ENCODE assay signal across 17 cellular contexts in genomic region chr11:41982975-41983374, GRCh38.
DNase-seq lines count a peak whose midpoint lies in the region; ATAC-seq and TF ChIP-seq lines count a peak whose summit lies in the region.
"Had no signal": no experiment of that assay in that cellular context is flagged by ENCODE, and none has a peak within 500 bp of the region (broad histone marks: within the 10 kb centered on the region; RNA-seq: fewer than 3 reads in every experiment).

No MANE protein-coding gene starts in this region.

- POLR2A ChIA-PET in PC-3 (lab: Charles Lee; ENCODE audit: unreplicated experiment) = no interaction called here
- POLR2A ChIA-PET in naive thymus-derived CD8-positive, alpha-beta T cell (lab: Charles Lee) = no interaction called here

- H3K4me3 ChIP-seq in GM23338 = no peak overlapping the region
- no peak overlapping the region for H3K4me3 ChIP-seq in PC-3 (ENCODE audit: low read length)
- H3K4me3 ChIP-seq in astrocyte of the spinal cord (ENCODE audit: low read depth, low read length) = no peak overlapping the region
- H3K4me3 ChIP-seq: BLaER1 had no signal

- no TSS peak for BruUV-seq in PC-3 (replicated peaks; lab: Mats Ljungman, UMichigan)

- H3K9ac ChIP-seq in PC-3 (ENCODE audit: low read length) = no peak overlapping the region
- H3K9ac ChIP-seq: BLaER1 had no signal

- intact Hi-C loops in PC-3 (cut with micrococcal nuclease) = no loop called here

- ATAC-seq in GM23338 (no peak), PC-3 (no peak)
- no peak for ATAC-seq in naive thymus-derived CD8-positive, alpha-beta T cell
- ATAC-seq: HCT116 had no signal

- peaks cover 6% of the 10 kb centered on the region; the same call in 1 of the 2 replicates for H3K9me2 ChIP-seq in GM23338 (ENCODE audit: insufficient read depth)
- no peaks in the 10 kb centered on the region for H3K9me2 ChIP-seq in PC-3 (replicated peaks; ENCODE audit: low read length)

- H3F3A ChIP-seq in GM23338 (replicated peaks; ENCODE audit: low read depth) (no peaks in the 10 kb centered on the region), PC-3 (ENCODE audit: low read length, unreplicated experiment) (no peaks in the 10 kb centered on the region)

- DNase-seq in GM23338 (ENCODE audit: low spot score) (no peak), PC-3 (no peak), astrocyte of the spinal cord (ENCODE audit: low read depth, low spot score) (peak; percentile 10), HUDEP-2 (lab: John Stamatoyannopoulos, UW; ENCODE audit: unreplicated experiment in 76 of 76) (no peak), iPS-NIHi7 (ENCODE audit: extremely low spot score) (no peak), NCI-H748 treated with DMSO at 0.1 percent for 48 hours (lab: John Stamatoyannopoulos, UW) (no peak)
- no peak for DNase-seq in naive thymus-derived CD8-positive, alpha-beta T cell
- DNase-seq: 8988T; CD4-positive, alpha-beta memory T cell; DMS153; DMS79; GDM1; H7; HFFc6 had no signal

- H2AFZ ChIP-seq in GM23338 (peak overlapping the region; percentile 66; the same call in 1 of the 2 replicates), PC-3 (ENCODE audit: low read length) (no peak overlapping the region)

- H3K4me1 ChIP-seq in GM23338 (ENCODE audit: insufficient read depth) (no peaks in the 10 kb centered on the region), PC-3 (ENCODE audit: insufficient read depth, low read length) (no peaks in the 10 kb centered on the region)
- H3K4me1 ChIP-seq: BLaER1 had no signal

- in situ Hi-C loops in astrocyte of the spinal cord (cut with HindIII; ENCODE audit: low sequenced_read_pairs) = no loop called here

- H3K4me2 ChIP-seq in GM23338 = no peak overlapping the region
- H3K4me2 ChIP-seq in PC-3 (ENCODE audit: low read length) = no peak overlapping the region
- H3K4me2 ChIP-seq: BLaER1 had no signal

- H3K4me3 Mint-ChIP-seq in GM23338 = no peak overlapping the region
- H3K4me3 Mint-ChIP-seq in naive thymus-derived CD8-positive, alpha-beta T cell = no peak overlapping the region
- H3K4me3 Mint-ChIP-seq: CD14-positive monocyte; CD4-positive, alpha-beta memory T cell; HFFc6 had no signal

- TF ChIP-seq CTCF in GM23338 (conservative IDR thresholded peaks at IDR 0.05; ENCODE audit: low read depth in 2 of 2) = no peak
- TF ChIP-seq CTCF in PC-3 (conservative IDR thresholded peaks at IDR 0.05; ENCODE audit: low read depth, low read length) = no peak
- TF ChIP-seq CTCF in astrocyte of the spinal cord (IDR thresholded peaks at IDR 0.05; ENCODE audit: low read depth, low read length) = no peak

- H3K27me3 ChIP-seq in GM23338 (ENCODE audit: insufficient read depth) = no peaks in the 10 kb centered on the region
- no peaks in the 10 kb centered on the region for H3K27me3 ChIP-seq in PC-3 (ENCODE audit: low read length)
- H3K27me3 ChIP-seq: BLaER1 had no signal

- H4K20me1 ChIP-seq in GM23338 (replicated peaks; ENCODE audit: insufficient read depth) (no peaks in the 10 kb centered on the region), PC-3 (ENCODE audit: low read length) (no peaks in the 10 kb centered on the region)
- H4K20me1 ChIP-seq: BLaER1 had no signal

- H3K36me3 ChIP-seq in GM23338 (ENCODE audit: insufficient read depth) = no peaks in the 10 kb centered on the region
- no peaks in the 10 kb centered on the region for H3K36me3 ChIP-seq in PC-3 (ENCODE audit: low read depth, low read length)
- H3K36me3 ChIP-seq: BLaER1 had no signal

- no peaks in the 10 kb centered on the region for H3K79me2 ChIP-seq in GM23338 (replicated peaks; ENCODE audit: insufficient read depth)
- no peaks in the 10 kb centered on the region for H3K79me2 ChIP-seq in PC-3 (ENCODE audit: low read length)

- H3K9me3 ChIP-seq in PC-3 (ENCODE audit: low read length) = no peaks in the 10 kb centered on the region
- H3K9me3 ChIP-seq: BLaER1 had no signal

- H3K27ac ChIP-seq in GM23338 (ENCODE audit: low read depth) (no peak overlapping the region), PC-3 (ENCODE audit: low read length) (peak overlapping the region; percentile 51)
- H3K27ac ChIP-seq: BLaER1 had no signal

- H3K36me3 Mint-ChIP-seq in GM23338 (ENCODE audit: low read depth) = no peaks in the 10 kb centered on the region; the same call in 1 of the 3 replicates
- H3K36me3 Mint-ChIP-seq in naive thymus-derived CD8-positive, alpha-beta T cell = no peaks in the 10 kb centered on the region
- H3K36me3 Mint-ChIP-seq: CD14-positive monocyte; CD4-positive, alpha-beta memory T cell had no signal

- no peaks in the 10 kb centered on the region for H3K4me1 Mint-ChIP-seq in GM23338
- H3K4me1 Mint-ChIP-seq in naive thymus-derived CD8-positive, alpha-beta T cell = peaks cover 0 to 1% (median 0%) of the 10 kb centered on the region in 4 donors
- H3K4me1 Mint-ChIP-seq: CD14-positive monocyte; CD4-positive, alpha-beta memory T cell had no signal

- no peak overlapping the region for H3K27ac Mint-ChIP-seq in GM23338
- H3K27ac Mint-ChIP-seq in naive thymus-derived CD8-positive, alpha-beta T cell = no peak overlapping the region
- H3K27ac Mint-ChIP-seq: CD14-positive monocyte; CD4-positive, alpha-beta memory T cell; HFFc6 had no signal

- H3K9me3 Mint-ChIP-seq in GM23338 = peaks cover 48% of the 10 kb centered on the region
- H3K9me3 Mint-ChIP-seq in naive thymus-derived CD8-positive, alpha-beta T cell = peaks cover 0 to 23% (median 9%) of the 10 kb centered on the region in 9 donors

- H3K27me3 Mint-ChIP-seq in GM23338 (ENCODE audit: insufficient read depth, low read depth, poor library complexity) = peaks cover 4% of the 10 kb centered on the region
- H3K27me3 Mint-ChIP-seq in naive thymus-derived CD8-positive, alpha-beta T cell = no peaks in the 10 kb centered on the region
- H3K27me3 Mint-ChIP-seq: CD4-positive, alpha-beta memory T cell had no signal

- CTCF ChIA-PET in PC-3 (lab: Charles Lee) = no interaction called here

TF ChIP-seq in GM23338, 12 proteins besides CTCF, POLR2A, EP300 and RAD21 (continues in another document):
- no peak for TF ChIP-seq REST (IDR thresholded peaks at IDR 0.05; ENCODE audit: unreplicated experiment)
- no peak for TF ChIP-seq EZH2phosphoT487 (IDR thresholded peaks at IDR 0.05; ENCODE audit: unreplicated experiment)
- TF ChIP-seq ZNF114 (CRISPR knock-in tag; IDR thresholded peaks at IDR 0.05) = no peak
- no peak for TF ChIP-seq STAT1 (IDR thresholded peaks at IDR 0.05; ENCODE audit: unreplicated experiment)
- no peak for TF ChIP-seq CREB1 (CRISPR knock-in tag; IDR thresholded peaks at IDR 0.05; ENCODE audit: low read depth)
- TF ChIP-seq JUNB (IDR thresholded peaks at IDR 0.05; ENCODE audit: unreplicated experiment) = no peak
- no peak for TF ChIP-seq ZNF331 (CRISPR knock-in tag; IDR thresholded peaks at IDR 0.05; ENCODE audit: low read depth)
- no peak for TF ChIP-seq NANOG (IDR thresholded peaks at IDR 0.05; ENCODE audit: borderline replicate concordance)
